1 cellular context compared by ENCODE assay signal in the genomic region with DNA sequence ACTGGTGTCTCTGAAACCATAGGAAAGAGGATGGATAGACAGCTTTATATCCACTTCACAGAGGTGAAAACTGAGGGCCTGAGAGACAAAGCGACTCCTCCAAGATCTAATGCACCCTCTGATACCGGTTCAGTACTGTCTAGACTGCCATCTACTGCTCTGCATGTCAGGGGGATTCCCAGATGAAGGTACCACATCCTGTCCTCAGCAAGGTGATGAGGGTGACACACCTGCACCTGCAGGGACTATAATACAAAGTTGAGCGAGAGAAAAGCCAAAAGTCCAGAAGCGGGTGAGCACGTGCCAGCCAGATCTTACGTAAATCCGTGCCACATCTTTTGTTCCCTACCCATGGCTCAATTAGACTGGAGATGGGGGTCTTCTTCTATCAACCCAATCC.
TF ChIP-seq lines count a peak whose summit lies in the region.

No MANE protein-coding gene starts in this region.

TF ChIP-seq in K562, 482 proteins besides CTCF, POLR2A, EP300 and RAD21:
- TF ChIP-seq, protein P1, sequence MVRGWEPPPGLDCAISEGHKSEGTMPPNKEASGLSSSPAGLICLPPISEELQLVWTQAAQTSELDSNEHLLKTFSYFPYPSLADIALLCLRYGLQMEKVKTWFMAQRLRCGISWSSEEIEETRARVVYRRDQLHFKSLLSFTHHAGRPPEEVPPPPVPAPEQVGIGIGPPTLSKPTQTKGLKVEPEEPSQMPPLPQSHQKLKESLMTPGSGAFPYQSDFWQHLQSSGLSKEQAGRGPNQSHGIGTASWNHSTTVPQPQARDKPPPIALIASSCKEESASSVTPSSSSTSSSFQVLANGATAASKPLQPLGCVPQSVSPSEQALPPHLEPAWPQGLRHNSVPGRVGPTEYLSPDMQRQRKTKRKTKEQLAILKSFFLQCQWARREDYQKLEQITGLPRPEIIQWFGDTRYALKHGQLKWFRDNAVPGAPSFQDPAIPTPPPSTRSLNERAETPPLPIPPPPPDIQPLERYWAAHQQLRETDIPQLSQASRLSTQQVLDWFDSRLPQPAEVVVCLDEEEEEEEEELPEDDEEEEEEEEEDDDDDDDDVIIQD (CRISPR knock-in tag; IDR thresholded peaks at IDR 0.05) = no peak
- no peak for TF ChIP-seq C11orf30 (IDR thresholded peaks at IDR 0.05; ENCODE audit: low read depth)
- TF ChIP-seq RBM25 (IDR thresholded peaks at IDR 0.05; ENCODE audit: low read depth, low read length, severe bottlenecking) = peak; percentile 35
TF ChIP-seq in K562: peak in this region for 1.
